ENCODE assay signal across 20 cellular contexts in the genomic region with DNA sequence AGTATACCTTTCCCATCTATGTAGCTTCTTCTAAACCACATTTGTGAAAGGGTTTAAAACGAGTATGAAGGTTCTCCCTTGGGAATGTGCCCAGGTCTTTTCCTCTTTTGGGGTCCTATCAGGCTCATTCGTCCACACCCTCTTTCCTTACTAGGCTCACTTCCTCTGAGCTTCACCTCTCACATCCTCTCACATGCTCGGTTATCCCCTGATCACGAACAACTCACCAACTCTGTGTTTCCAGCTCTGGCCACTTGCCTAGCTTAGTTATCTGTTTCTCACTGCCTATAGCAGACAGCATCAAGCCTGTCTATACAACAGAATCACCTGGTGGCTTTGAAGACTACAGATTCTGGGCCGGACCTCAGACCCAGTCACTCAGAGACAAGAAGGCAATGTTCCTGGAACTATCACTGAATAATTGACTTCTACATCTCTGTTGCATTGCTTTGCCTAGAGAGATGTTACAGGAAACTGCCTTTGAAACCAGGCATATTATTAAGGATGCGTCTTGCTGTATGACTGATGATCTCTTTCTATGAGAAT.
A peak's percentile ranks its signal among the peaks of the same experiment; 100 is the strongest.
DNase-seq lines count a peak whose midpoint lies in the region; ATAC-seq and TF ChIP-seq lines count a peak whose summit lies in the region.
"Had no signal": no experiment of that assay in that cellular context is flagged by ENCODE, and none has a peak within 500 bp of the region (broad histone marks: within the 10 kb centered on the region; RNA-seq: fewer than 3 reads in every experiment).

No MANE protein-coding gene starts in this region.

- H3K4me3 ChIP-seq in uterus: no peak overlapping the region
- H3K4me3 ChIP-seq: A549, left lung, smooth muscle cell had no signal

- H3K36me3 ChIP-seq in uterus: no peaks in the 10 kb centered on the region

- H3K36me3 Mint-ChIP-seq in activated T-cell treated with anti-CD3 and anti-CD28 coated beads, Interleukin-2, amount 50 U/mL, for 24 hours (ENCODE audit: low read depth): peaks cover 56% of the 10 kb centered on the region
- peaks cover 22% of the 10 kb centered on the region for H3K36me3 Mint-ChIP-seq in activated T-cell treated with anti-CD3 and anti-CD28 coated beads, Interleukin-2, amount 50 U/mL, for 4 hours (ENCODE audit: insufficient read depth)
- peaks cover 0 to 11% of the 10 kb centered on the region in 2 donors for H3K36me3 Mint-ChIP-seq in naive B cell

- peak overlapping the region; percentile 26 for H3K27ac Mint-ChIP-seq in activated T-cell treated with anti-CD3 and anti-CD28 coated beads, Interleukin-2, amount 50 U/mL, for 24 hours
- H3K27ac Mint-ChIP-seq in naive B cell: peak overlapping the region in 5 of 6 donors; percentile 2 to 98 (median 83)
- H3K27ac Mint-ChIP-seq: progenitor cell of endocrine pancreas had no signal

- H3K4me3 Mint-ChIP-seq in activated T-cell treated with anti-CD3 and anti-CD28 coated beads, Interleukin-2, amount 50 U/mL, for 24 hours: no peak overlapping the region
- no peak overlapping the region for H3K4me3 Mint-ChIP-seq in activated T-cell treated with anti-CD3 and anti-CD28 coated beads, Interleukin-2, amount 50 U/mL, for 4 hours
- peak overlapping the region in 4 of 8 donors; percentile 6 to 45 (median 30) for H3K4me3 Mint-ChIP-seq in naive B cell
- H3K4me3 Mint-ChIP-seq: CD8-positive, alpha-beta T cell had no signal

- no peaks in the 10 kb centered on the region for H3K27me3 Mint-ChIP-seq in activated T-cell treated with anti-CD3 and anti-CD28 coated beads, Interleukin-2, amount 50 U/mL, for 24 hours
- H3K27me3 Mint-ChIP-seq in activated T-cell treated with anti-CD3 and anti-CD28 coated beads, Interleukin-2, amount 50 U/mL, for 4 hours (ENCODE audit: low read depth): no peaks in the 10 kb centered on the region
- H3K27me3 Mint-ChIP-seq in naive B cell: no peaks in the 10 kb centered on the region

- no peaks in the 10 kb centered on the region for H3K27me3 ChIP-seq in uterus
- H3K27me3 ChIP-seq: left lung had no signal

- H3K4me1 ChIP-seq in uterus: no peaks in the 10 kb centered on the region
- H3K4me1 ChIP-seq: A549, left lung had no signal

- no peak overlapping the region for H3K27ac ChIP-seq in uterus
- H3K27ac ChIP-seq: A549, HL-60, KMS-11, left lung had no signal

- no peak for DNase-seq in activated T-cell treated with anti-CD3 and anti-CD28 coated beads, Interleukin-2, amount 50 U/mL, for 24 hours
- DNase-seq in activated T-cell treated with anti-CD3 and anti-CD28 coated beads, Interleukin-2, amount 50 U/mL, for 4 hours: no peak
- DNase-seq in naive B cell (peak; percentile 22), NCI-H2227 treated with DMSO at 0.1 percent for 48 hours (lab: John Stamatoyannopoulos, UW) (no peak), uterus (no peak)
- DNase-seq: amniotic stem cell; CD8-positive, alpha-beta T cell; foreskin fibroblast; left lung; NCI-H1105 treated with DMSO at 0.1 percent for 48 hours; stimulated activated naive CD4-positive, alpha-beta T cell had no signal

- TF ChIP-seq CTCF in uterus (IDR thresholded peaks at IDR 0.05): no peak

- TF ChIP-seq POLR2A in uterus (IDR thresholded peaks at IDR 0.05): no peak

- intact Hi-C loops in uterus (cut with DNase I; ENCODE audit: low total_unique reads): no loop called here

- H3K9me3 Mint-ChIP-seq in activated T-cell treated with anti-CD3 and anti-CD28 coated beads, Interleukin-2, amount 50 U/mL, for 24 hours: no peaks in the 10 kb centered on the region
- H3K9me3 Mint-ChIP-seq in activated T-cell treated with anti-CD3 and anti-CD28 coated beads, Interleukin-2, amount 50 U/mL, for 4 hours: no peaks in the 10 kb centered on the region
- H3K9me3 Mint-ChIP-seq in naive B cell: peaks cover 0 to 2% (median 0%) of the 10 kb centered on the region in 7 donors
- H3K9me3 Mint-ChIP-seq: CD8-positive, alpha-beta T cell had no signal

- no peak for ATAC-seq in activated T-cell treated with anti-CD3 and anti-CD28 coated beads, Interleukin-2, amount 50 U/mL, for 4 hours
- peak; percentile 49 for ATAC-seq in GM21360 (IDR thresholded peaks at IDR 0.05; ENCODE audit: unreplicated experiment)
- ATAC-seq in HG03460 (IDR thresholded peaks at IDR 0.05; ENCODE audit: unreplicated experiment): peak; percentile 59
- peak; percentile 79 to 91 for ATAC-seq in naive B cell (ENCODE audit: low read depth in 2 of 2)
- no peak for ATAC-seq in HG03439 (IDR thresholded peaks at IDR 0.05; ENCODE audit: unreplicated experiment)
- ATAC-seq: A549; CD8-positive, alpha-beta T cell; left lung; Right ventricle myocardium inferior had no signal

- H3K4me1 Mint-ChIP-seq in activated T-cell treated with anti-CD3 and anti-CD28 coated beads, Interleukin-2, amount 50 U/mL, for 24 hours (ENCODE audit: low read depth): peaks cover 37% of the 10 kb centered on the region
- H3K4me1 Mint-ChIP-seq in activated T-cell treated with anti-CD3 and anti-CD28 coated beads, Interleukin-2, amount 50 U/mL, for 4 hours (ENCODE audit: low read depth): peaks cover 17% of the 10 kb centered on the region
- peaks cover 35 to 65% (median 54%) of the 10 kb centered on the region in 3 donors for H3K4me1 Mint-ChIP-seq in naive B cell

- no peaks in the 10 kb centered on the region for H3K9me3 ChIP-seq in uterus
- H3K9me3 ChIP-seq: A549, left lung had no signal

Comparison
In these comparisons a context has a peak if more than half of its experiments do, and no peak if none do; other contexts are left out.
1. ATAC-seq: peak in GM21360 (single experiment), HG03460 (single experiment) and naive B cell (2 of 2); none in activated T-cell treated with anti-CD3 and anti-CD28 coated beads, Interleukin-2, amount 50 U/mL, for 4 hours (0 of 2) and HG03439 (single experiment).